In genomic region chr15:48965972-48966371, GRCh38 we compare ENCODE assay signal across 9 cellular contexts. TPM values are rescaled to one million over a fixed set of nuclear protein-coding genes. Genes with fewer than 3 reads are reported as not detected.
DNase-seq lines count a peak whose midpoint lies in the region; ATAC-seq, FAIRE-seq and TF ChIP-seq lines count a peak whose summit lies in the region.
"Had no signal": no experiment of that assay in that cellular context is flagged by ENCODE, and none has a peak within 500 bp of the region (broad histone marks: within the 10 kb centered on the region; RNA-seq: fewer than 3 reads in every experiment).

No MANE protein-coding gene starts in this region.

- no peak overlapping the region for H4K5ac ChIP-seq in H1 (ENCODE audit: insufficient read length, low read depth, low read length)

- H3F3A ChIP-seq in SK-N-SH (replicated peaks; ENCODE audit: insufficient read depth) = peaks cover 13% of the 10 kb centered on the region

- H2BK12ac ChIP-seq in H1 (ENCODE audit: low read depth, low read length) = no peak overlapping the region

- H3K4ac ChIP-seq in H1 (replicated peaks; ENCODE audit: insufficient read length, low read depth, low read length) = no peak overlapping the region

- H3K23ac ChIP-seq in H1 (ENCODE audit: insufficient read length) = no peak overlapping the region

- H3K27ac ChIP-seq in SK-N-SH (ENCODE audit: low read depth in 2 of 2, low read length in 1 of 2) = no peak overlapping the region
- no peak overlapping the region for H3K27ac ChIP-seq in HCT116 (ENCODE audit: low read depth, low read length)
- H3K27ac ChIP-seq in H1 (ENCODE audit: low read depth, low read length) = no peak overlapping the region

- POLR2A ChIA-PET in SK-N-SH (lab: Yijun Ruan, JAX) (interaction anchor here (3.0 kb wide), 1 partner anchor 9 kb away, joined by 23 read pairs; no protein-coding TSS in a partner anchor), HCT116 (lab: Charles Lee) (interaction anchor here (2.2 kb wide), 1 partner anchor 9 kb away, joined by 8 read pairs; no protein-coding TSS in a partner anchor), H1 (lab: Charles Lee; ENCODE audit: partially characterized antibody) (interaction anchor here (0.5 to 2.9 kb wide), 2 partner anchors 10 to 699 kb away, joined by 3 to 11 read pairs; no protein-coding TSS in a partner anchor)

- no peaks in the 10 kb centered on the region for H3K9me3 ChIP-seq in SK-N-SH
- H3K9me3 ChIP-seq in HCT116 (ENCODE audit: control insufficient read depth in 1 of 2, insufficient read depth in 1 of 2, low read depth in 1 of 2, low read length in 2 of 2) = no peaks in the 10 kb centered on the region
- H3K9me3 ChIP-seq in H1 (ENCODE audit: insufficient read depth in 2 of 2, low read depth in 1 of 2, low read length in 1 of 2) = no peaks in the 10 kb centered on the region

- no peak overlapping the region for H3K18ac ChIP-seq in H1 (ENCODE audit: extremely low read depth, low read length)

- H3K9ac ChIP-seq in SK-N-SH (no peak overlapping the region), HCT116 (ENCODE audit: low read length) (no peak overlapping the region), H1 (replicated peaks in 1 of 4; ENCODE audit: extremely low read depth in 1 of 4, low read depth in 3 of 4, low read length in 3 of 4) (no peak overlapping the region)

- H2BK20ac ChIP-seq in H1 (ENCODE audit: low read length) = no peak overlapping the region

- no peak for TF ChIP-seq POLR2A in HCT116 (IDR thresholded peaks at IDR 0.05; ENCODE audit: borderline replicate concordance, extremely low read depth, insufficient read depth, insufficient read length)
- TF ChIP-seq POLR2A in H1 (IDR thresholded peaks at IDR 0.05; ENCODE audit: control extremely low read depth in 1 of 2, low read depth in 2 of 2, low read length in 2 of 2) = no peak

- CTCF ChIA-PET in SK-N-SH (lab: Yijun Ruan, JAX) = interaction anchor here (1.1 to 7.1 kb wide), 3 partner anchors 8 to 177 kb away, joined by 3 to 60 read pairs (median 7); no protein-coding TSS in a partner anchor
- CTCF ChIA-PET in HCT116 (lab: Charles Lee) = interaction anchor here (0.7 to 5.2 kb wide), 8 partner anchors 9 to 608 kb away, joined by 3 to 68 read pairs (median 5); partner anchors contain the start of genes CEP152 and EID1
- CTCF ChIA-PET in H1 (lab: Charles Lee; ENCODE audit: partially characterized antibody) = interaction anchor here (0.5 to 6.2 kb wide), 14 partner anchors 12 to 609 kb away, joined by 3 to 59 read pairs (median 3); partner anchors contain the start of genes EID1 and SECISBP2L

- no peak overlapping the region for H3K14ac ChIP-seq in H1 (ENCODE audit: insufficient read length)

- no TSS peak for BruUV-seq in HCT116 (replicated peaks; lab: Mats Ljungman, UMichigan)

- H2AFZ ChIP-seq in SK-N-SH (ENCODE audit: low read depth) (no peak overlapping the region), HCT116 (ENCODE audit: low read depth, low read length, poor library complexity, severe bottlenecking) (no peak overlapping the region), H1 (ENCODE audit: low read length) (no peak overlapping the region)

- no peak overlapping the region for H4K8ac ChIP-seq in H1 (ENCODE audit: extremely low read depth, insufficient read depth, low read length)

- H2BK5ac ChIP-seq in H1 (ENCODE audit: low read depth, low read length) = no peak overlapping the region

- TF ChIP-seq EP300 in SK-N-SH (IDR thresholded peaks at IDR 0.05; ENCODE audit: borderline replicate concordance in 1 of 2, low read depth in 1 of 2, low read length in 1 of 2) (no peak), H1 (IDR thresholded peaks at IDR 0.05; ENCODE audit: borderline replicate concordance in 1 of 2, low read depth in 2 of 2, low read length in 2 of 2) (no peak)

- H3K27me3 ChIP-seq in SK-N-SH (ENCODE audit: insufficient read depth) (no peaks in the 10 kb centered on the region), HCT116 (ENCODE audit: insufficient read depth, low read length) (no peaks in the 10 kb centered on the region), H1 (replicated peaks in 1 of 4; ENCODE audit: control insufficient read depth in 3 of 4, extremely low read depth in 1 of 4, insufficient read depth in 3 of 4, low read length in 3 of 4) (peaks cover 8 to 20% (median 17%) of the 10 kb centered on the region in 4 experiments)

- no peak overlapping the region for H3K56ac ChIP-seq in H1 (replicated peaks; ENCODE audit: insufficient read length, low read depth, low read length)

- TF ChIP-seq RAD21 in SK-N-SH (IDR thresholded peaks at IDR 0.05; ENCODE audit: low read length) (peak; percentile 55), HCT116 (IDR thresholded peaks at IDR 0.05; ENCODE audit: low read depth) (peak; percentile 64), H1 (IDR thresholded peaks at IDR 0.05 in 1 of 2, conservative IDR thresholded peaks at IDR 0.05 in 1 of 2; ENCODE audit: low read depth in 2 of 2, low read length in 2 of 2) (peak; percentile 59 to 71)

- no peak for ATAC-seq in SK-N-SH treated with all-trans-retinoic acid at 6 μM for 48 hours
- peak; percentile 41; the same call in 1 of the 2 replicates for ATAC-seq in HCT116

- H3K23me2 ChIP-seq in H1 (ENCODE audit: low read depth, low read length) = peaks cover 5% of the 10 kb centered on the region

- FAIRE-seq in H1 (lab: Jason Lieb, UNC) = no peak

- H3K79me2 ChIP-seq in SK-N-SH (ENCODE audit: insufficient read depth) (no peaks in the 10 kb centered on the region), HCT116 (ENCODE audit: insufficient read depth, low read length) (no peaks in the 10 kb centered on the region), H1 (ENCODE audit: control insufficient read depth in 1 of 2, insufficient read depth in 2 of 2, low read length in 2 of 2) (no peaks in the 10 kb centered on the region)

- H3K4me3 ChIP-seq in SK-N-SH (ENCODE audit: low read depth in 2 of 2, low read length in 1 of 2) (no peak overlapping the region), HCT116 (replicated peaks in 1 of 2; ENCODE audit: low read depth in 1 of 2, low read length in 2 of 2) (no peak overlapping the region), H1 (ENCODE audit: extremely low read depth in 1 of 4, insufficient read depth in 2 of 4, low read depth in 3 of 4, low read length in 4 of 4) (no peak overlapping the region)

- H3K36me3 ChIP-seq in SK-N-SH (replicated peaks in 1 of 2; ENCODE audit: control insufficient read depth in 1 of 2, insufficient read depth in 2 of 2, low read length in 1 of 2) (no peaks in the 10 kb centered on the region), HCT116 (ENCODE audit: control insufficient read depth in 1 of 2, insufficient read depth in 2 of 2, low read length in 2 of 2) (no peaks in the 10 kb centered on the region), H1 (ENCODE audit: control insufficient read depth in 2 of 4, insufficient read depth in 4 of 4, low read length in 3 of 4) (no peaks in the 10 kb centered on the region)

- no peaks in the 10 kb centered on the region for H3K9me2 ChIP-seq in SK-N-SH
- no peaks in the 10 kb centered on the region for H3K9me2 ChIP-seq in HCT116 (ENCODE audit: insufficient read depth)

- H3K4me1 ChIP-seq in SK-N-SH (ENCODE audit: control insufficient read depth in 1 of 2, insufficient read depth in 2 of 2, low read depth in 1 of 2, low read length in 1 of 2) = peaks cover 12 to 13% of the 10 kb centered on the region in 2 experiments; a peak in 2 of 4 replicates
- H3K4me1 ChIP-seq in HCT116 (ENCODE audit: control insufficient read depth in 1 of 2, insufficient read depth in 2 of 2, low read length in 2 of 2) = peaks cover 4 to 18% of the 10 kb centered on the region in 2 experiments; a peak in 3 of 4 replicates
- peaks cover 0 to 12% (median 1%) of the 10 kb centered on the region in 4 experiments; a peak in 4 of 7 replicates for H3K4me1 ChIP-seq in H1 (replicated peaks in 1 of 4; ENCODE audit: control insufficient read depth in 3 of 4, insufficient read depth in 4 of 4, low read length in 3 of 4)

- H4K91ac ChIP-seq in H1 (replicated peaks; ENCODE audit: insufficient read length, low read length) = no peak overlapping the region

- H2AK5ac ChIP-seq in H1 (ENCODE audit: low read depth, low read length) = no peak overlapping the region

- H2BK15ac ChIP-seq in H1 (ENCODE audit: low read length) = no peak overlapping the region

- H3K4me2 ChIP-seq in SK-N-SH (no peak overlapping the region), HCT116 (ENCODE audit: low read length) (no peak overlapping the region), H1 (ENCODE audit: insufficient read depth in 1 of 2, low read depth in 2 of 2, low read length in 2 of 2) (no peak overlapping the region)

- RAD21 ChIA-PET in HCT116 (lab: Charles Lee; ENCODE audit: low non-redundant PET in 1 of 2, low total read pairs in 2 of 2, uncharacterized antibody in 2 of 2, unreplicated experiment in 2 of 2) = interaction anchor here (0.6 to 1.5 kb wide), 2 partner anchors 88 to 179 kb away, joined by 4 to 5 read pairs; partner anchors contain the start of gene EID1 (in 1 of the 2)

- intact Hi-C loops in HCT116 (cut with micrococcal nuclease) = loop anchor here (1.0 to 10.0 kb wide), 2 partner anchors 104 to 611 kb away; no protein-coding TSS in a partner anchor

- H4K20me1 ChIP-seq in SK-N-SH (ENCODE audit: insufficient read depth) (no peaks in the 10 kb centered on the region), HCT116 (ENCODE audit: insufficient read depth) (no peaks in the 10 kb centered on the region), H1 (replicated peaks in 1 of 2; ENCODE audit: control insufficient read depth in 1 of 2, insufficient read depth in 2 of 2, low read length in 2 of 2) (no peaks in the 10 kb centered on the region)

- H2BK120ac ChIP-seq in H1 (replicated peaks; ENCODE audit: low read depth, low read length) = no peak overlapping the region

- peak; percentile 50 for TF ChIP-seq CTCF in SK-N-SH (IDR thresholded peaks at IDR 0.05)
- peak; percentile 8 to 40 (median 35); a peak in 3 of 6 replicates for TF ChIP-seq CTCF in HCT116 (IDR thresholded peaks at IDR 0.05 in 2 of 3, conservative IDR thresholded peaks at IDR 0.05 in 1 of 3; ENCODE audit: borderline replicate concordance in 1 of 3, insufficient read depth in 1 of 3, low read depth in 2 of 3, low read length in 2 of 3)
- peak; percentile 21 to 51 (median 51) for TF ChIP-seq CTCF in H1 (IDR thresholded peaks at IDR 0.05; ENCODE audit: control extremely low read depth in 1 of 3, insufficient read depth in 1 of 3, low read depth in 1 of 3, low read length in 3 of 3)

- DNase-seq in SK-N-SH (no peak), HCT116 (ENCODE audit: low read depth, low spot score) (peak; percentile 23), MV-4-11 (lab: John Stamatoyannopoulos, UW) (peak; percentile 76), H1 (ENCODE audit: low read depth in 1 of 2, low spot score in 2 of 2) (no peak), NOMO-1 treated with dmso at 0.1 percent for 144 hours (lab: John Stamatoyannopoulos, UW; ENCODE audit: unreplicated experiment) (no peak), activated gamma-delta T cell (lab: John Stamatoyannopoulos, UW) (no peak), putamen (ENCODE audit: low spot score) (no peak)

- H3K79me1 ChIP-seq in H1 (ENCODE audit: low read depth, low read length) = no peaks in the 10 kb centered on the region

RNA-seq across cellular contexts. Expression of gene SHC4, which starts 2.3 kb away (rescaled TPM):
- polyA plus RNA-seq in SK-N-SH (2012; rRNA removed) (1.6 and 1.9 TPM in 2 replicates), H1 (2011; rRNA removed) (0.15 and 0.36 TPM in 2 replicates)
- 1.7 and 1.9 TPM in 2 replicates for polyA plus RNA-seq in SK-N-SH (2012; cell fraction: cytosol; rRNA removed)
- 2.6 and 4.5 TPM in 2 replicates for polyA plus RNA-seq in SK-N-SH (2012; cell fraction: nucleus; rRNA removed)
- total RNA-seq in HCT116 (2021; ENCODE audit: unreplicated experiment) = 0.44 TPM
- 0.52 and 0.77 TPM in 2 replicates for polyA plus RNA-seq in HCT116 (2012)
- 0.30 and 0.54 TPM in 2 replicates for total RNA-seq in H1 (2021; fragmentation: NEBNext Ultra II Directional; extraction: Animal tissue kit (Norgen Biotek cat#: 25700))
- polyA plus RNA-seq in H1 (2011; cell fraction: cytosol; rRNA removed) = 0.39 TPM
- 0.19 TPM for polyA plus RNA-seq in H1 (2011; cell fraction: nucleus; rRNA removed)
- 0.15 to 0.62 TPM (median 0.28 TPM) in 4 replicates for polyA plus RNA-seq in H1 (2012, experiment 1 of 2)
- not detected for polyA plus RNA-seq in H1 (2012, experiment 2 of 2)
- 0.32 TPM for polyA plus RNA-seq in H1 (2013, experiment 1 of 2)
- polyA plus RNA-seq in H1 (2013, experiment 2 of 2) = 0.22 TPM
- 0.98 and 1.0 TPM in 2 replicates for polyA minus RNA-seq in H1 (2011; rRNA and poly(A)+ RNA removed)
- not detected for polyA minus RNA-seq in H1 (2011; cell fraction: cytosol; rRNA and poly(A)+ RNA removed)
- polyA minus RNA-seq in H1 (2011; cell fraction: nucleus; rRNA and poly(A)+ RNA removed) = 4.5 TPM
- total RNA-seq: CD4-positive, CD25-positive, alpha-beta regulatory T cell had no signal
- polyA plus RNA-seq: CD4-positive, CD25-positive, alpha-beta regulatory T cell had no signal

Comparison
In these comparisons a context has a peak if more than half of its experiments do, and no peak if none do; other contexts are left out.
1. DNase-seq: peak in HCT116 (single experiment) and MV-4-11 (single experiment); none in SK-N-SH (single experiment), H1 (0 of 2), NOMO-1 treated with dmso at 0.1 percent for 144 hours (single experiment), activated gamma-delta T cell (single experiment) and putamen (single experiment).
2. Of the 17 proteins assayed by ChIP-seq in both H1 and SK-N-SH: peak only in H1: none; only in SK-N-SH: none; in both: CTCF and RAD21; in neither: 15.
3. Peak in every context shown above with its lines, with median percentiles within 50 percentile points of each other: CTCF ChIP-seq.